ENCODE assay signal across 13 cellular contexts in the genomic region with DNA sequence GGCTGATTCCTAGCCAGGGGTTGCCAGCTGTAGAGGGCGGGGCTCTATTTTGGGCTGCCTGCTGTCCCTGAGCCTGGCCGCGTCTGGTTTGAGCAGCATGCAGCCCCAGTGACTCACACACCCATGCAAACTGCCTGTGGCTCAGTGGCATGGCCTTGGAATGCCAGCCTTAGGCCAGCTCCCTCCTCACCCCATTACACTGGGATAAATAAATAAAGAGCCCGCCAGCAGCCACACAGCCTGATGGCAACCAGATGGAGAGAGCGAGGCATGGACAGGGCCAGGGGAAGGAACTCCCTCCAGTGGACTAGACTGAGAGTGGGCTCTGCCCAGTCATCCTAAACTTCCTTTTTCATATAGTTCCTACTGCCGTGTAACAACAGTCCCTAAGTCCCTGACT. TPM values are rescaled to one million over a fixed set of nuclear protein-coding genes. Genes with fewer than 3 reads are reported as not detected.
DNase-seq lines count a peak whose midpoint lies in the region; ATAC-seq and TF ChIP-seq lines count a peak whose summit lies in the region.
"Had no signal": no experiment of that assay in that cellular context is flagged by ENCODE, and none has a peak within 500 bp of the region (broad histone marks: within the 10 kb centered on the region; RNA-seq: fewer than 3 reads in every experiment).

No MANE protein-coding gene starts in this region.

- no peaks in the 10 kb centered on the region for H3K9me3 Mint-ChIP-seq in activated naive CD4-positive, alpha-beta T cell treated with anti-CD3 and anti-CD28 coated beads for 36 hours

- H3K27me3 Mint-ChIP-seq in activated naive CD4-positive, alpha-beta T cell treated with anti-CD3 and anti-CD28 coated beads for 36 hours (ENCODE audit: low read depth): no peaks in the 10 kb centered on the region
- H3K27me3 Mint-ChIP-seq: naive B cell had no signal

- POLR2A ChIA-PET in AG04449 (lab: Yijun Ruan, JAX): no interaction called here

- TF ChIP-seq CTCF in AG04449 (IDR thresholded peaks at IDR 0.05; ENCODE audit: insufficient read depth, low read length, missing control alignments): peak; percentile 51

- intact Hi-C loops in activated naive CD4-positive, alpha-beta T cell treated with anti-CD3 and anti-CD28 coated beads for 36 hours (cut with micrococcal nuclease): no loop called here

- CTCF ChIA-PET in AG04449 (lab: Yijun Ruan, JAX): interaction anchor here (0.6 to 18.2 kb wide), 17 partner anchors 11 to 162 kb away, joined by 3 to 409 read pairs (median 4); a partner anchor contains a TSS
- CTCF ChIA-PET in activated naive CD4-positive, alpha-beta T cell treated with anti-CD3 and anti-CD28 coated beads for 36 hours (lab: Charles Lee): interaction anchor here (0.7 to 1.8 kb wide), 4 partner anchors 21 to 211 kb away, joined by 3 to 4 read pairs (median 3); no protein-coding TSS in a partner anchor

- no peak for ATAC-seq in HG02571 (IDR thresholded peaks at IDR 0.05; ENCODE audit: unreplicated experiment)

- no peaks in the 10 kb centered on the region for H3K4me1 Mint-ChIP-seq in activated naive CD4-positive, alpha-beta T cell treated with anti-CD3 and anti-CD28 coated beads for 36 hours (ENCODE audit: low read depth)

- DNase-seq in AG04449 (ENCODE audit: low read depth, low spot score) (peak; percentile 46), HPDE6-E6E7 (ENCODE audit: extremely low spot score) (peak; percentile 28), amniotic epithelial cell (ENCODE audit: low read depth) (peak; percentile 69), hepatic stellate cell (ENCODE audit: low spot score) (peak; percentile 58), NCI-H128 (lab: John Stamatoyannopoulos, UW; ENCODE audit: unreplicated experiment) (no peak), NCI-H510A (lab: John Stamatoyannopoulos, UW) (no peak)
- no peak for DNase-seq in activated naive CD4-positive, alpha-beta T cell treated with anti-CD3 and anti-CD28 coated beads for 36 hours
- DNase-seq: KBM-7; naive B cell; stimulated activated CD4-positive, alpha-beta T cell treated with anti-CD3 and anti-CD28 coated beads, Interleukin-15, amount 100 ng/mL, for 24 hours; stimulated activated naive CD4-positive, alpha-beta T cell; SW 1271 had no signal

- H3K4me3 ChIP-seq in AG04449 (ENCODE audit: low read depth, low read length): no peak overlapping the region

- H3K36me3 Mint-ChIP-seq in activated naive CD4-positive, alpha-beta T cell treated with anti-CD3 and anti-CD28 coated beads for 36 hours (ENCODE audit: low read depth): peaks cover 36% of the 10 kb centered on the region

- no peak overlapping the region for H3K27ac Mint-ChIP-seq in activated naive CD4-positive, alpha-beta T cell treated with anti-CD3 and anti-CD28 coated beads for 36 hours
- H3K27ac Mint-ChIP-seq: naive B cell had no signal

- H3K4me3 Mint-ChIP-seq in activated naive CD4-positive, alpha-beta T cell treated with anti-CD3 and anti-CD28 coated beads for 36 hours: no peak overlapping the region
- H3K4me3 Mint-ChIP-seq: naive B cell had no signal

RNA-seq across cellular contexts. Expression of a gene that starts 18.3 kb away (rescaled TPM):
- 10 to 100 TPM; 24.4 to 26.6 TPM for total RNA-seq in activated naive CD4-positive, alpha-beta T cell treated with anti-CD3 and anti-CD28 coated beads for 36 hours

RNA-seq across cellular contexts. Expression of a gene that starts 27.5 kb away (rescaled TPM):
- under 1 TPM; 0.84 to 0.95 TPM for total RNA-seq in activated naive CD4-positive, alpha-beta T cell treated with anti-CD3 and anti-CD28 coated beads for 36 hours

RNA-seq across cellular contexts. Expression of a gene that starts 34.4 kb away (rescaled TPM):
- total RNA-seq in activated naive CD4-positive, alpha-beta T cell treated with anti-CD3 and anti-CD28 coated beads for 36 hours: 10 to 100 TPM; 27.0 to 31.4 TPM

RNA-seq across cellular contexts. Expression of a gene that starts 35.7 kb away (rescaled TPM):
- 10 to 100 TPM; 44.0 to 44.1 TPM for total RNA-seq in activated naive CD4-positive, alpha-beta T cell treated with anti-CD3 and anti-CD28 coated beads for 36 hours

Comparison
In these comparisons a context has a peak if more than half of its experiments do, and no peak if none do; other contexts are left out.
1. DNase-seq: peak in AG04449 (single experiment), HPDE6-E6E7 (single experiment), amniotic epithelial cell (single experiment) and hepatic stellate cell (single experiment); none in NCI-H128 (single experiment), NCI-H510A (single experiment) and activated naive CD4-positive, alpha-beta T cell treated with anti-CD3 and anti-CD28 coated beads for 36 hours (single experiment).